Comparison of ENCODE assay signal across 10 cellular contexts in genomic region chr19:5692785-5693194, GRCh38. TPM values are rescaled to one million over a fixed set of nuclear protein-coding genes. Genes with fewer than 3 reads are reported as not detected.
DNase-seq lines count a peak whose midpoint lies in the region; ATAC-seq and TF ChIP-seq lines count a peak whose summit lies in the region.
"Had no signal": no experiment of that assay in that cellular context is flagged by ENCODE, and none has a peak within 500 bp of the region (broad histone marks: within the 10 kb centered on the region; RNA-seq: fewer than 3 reads in every experiment).

No MANE protein-coding gene starts in this region.

- H3K27ac Mint-ChIP-seq in CD8-positive, alpha-beta T cell = peak overlapping the region; percentile 37

- H3K36me3 Mint-ChIP-seq in CD8-positive, alpha-beta T cell = peaks cover 59% of the 10 kb centered on the region

- no peak for TF ChIP-seq POLR2A in HCT116 (IDR thresholded peaks at IDR 0.05; ENCODE audit: borderline replicate concordance, extremely low read depth, insufficient read depth, insufficient read length)

- H3K27me3 Mint-ChIP-seq in CD8-positive, alpha-beta T cell (ENCODE audit: low read depth) = no peaks in the 10 kb centered on the region

- H3K27ac ChIP-seq in CD8-positive, alpha-beta T cell (ENCODE audit: low read depth, low read length) = no peak overlapping the region
- H3K27ac ChIP-seq in HCT116 (ENCODE audit: low read depth, low read length) = peak overlapping the region; percentile 93

- peaks cover 39% of the 10 kb centered on the region for H3K4me1 Mint-ChIP-seq in CD8-positive, alpha-beta T cell (ENCODE audit: low read depth)

- RAD21 ChIA-PET in HCT116 (lab: Charles Lee; ENCODE audit: low non-redundant PET in 1 of 2, low total read pairs in 2 of 2, uncharacterized antibody in 2 of 2, unreplicated experiment in 2 of 2) = no interaction called here

- no peak for TF ChIP-seq RAD21 in HCT116 (IDR thresholded peaks at IDR 0.05; ENCODE audit: low read depth)

- H3K4me3 Mint-ChIP-seq in CD8-positive, alpha-beta T cell = no peak overlapping the region

- peaks cover 17% of the 10 kb centered on the region; the same call in 1 of the 2 replicates for H4K20me1 ChIP-seq in HCT116 (ENCODE audit: insufficient read depth)

- H3K9me2 ChIP-seq in HCT116 (ENCODE audit: insufficient read depth) = no peaks in the 10 kb centered on the region

- CTCF ChIA-PET in CD8-positive, alpha-beta T cell (lab: Charles Lee) = no interaction called here
- CTCF ChIA-PET in HCT116 (lab: Charles Lee) = no interaction called here

- DNase-seq in CD8-positive, alpha-beta T cell = no peak
- DNase-seq in HCT116 (ENCODE audit: low read depth, low spot score) (no peak), myocyte (ENCODE audit: low read depth) (peak; percentile 37), pons (ENCODE audit: low spot score) (no peak), SK-N-DZ (ENCODE audit: low spot score) (no peak), epidermal melanocyte (ENCODE audit: insufficient read length, low spot score) (no peak)
- DNase-seq in activated T-cell treated with anti-CD3 and anti-CD28 coated beads, Interleukin-2, amount 50 U/mL, for 48 hours = peak; percentile 58 to 59
- DNase-seq: NCI-H446 treated with DMSO at 0.1 percent for 48 hours had no signal

- H3K4me3 ChIP-seq in CD8-positive, alpha-beta T cell (ENCODE audit: low read depth, low read length) = no peak overlapping the region
- H3K4me3 ChIP-seq in HCT116 (replicated peaks in 1 of 2; ENCODE audit: low read depth in 1 of 2, low read length in 2 of 2) = no peak overlapping the region
- H3K4me3 ChIP-seq: prostate gland had no signal

- ATAC-seq in CD8-positive, alpha-beta T cell = no peak
- no peak; the same call in 1 of the 2 replicates for ATAC-seq in HCT116
- ATAC-seq in GM21360 (IDR thresholded peaks at IDR 0.05; ENCODE audit: unreplicated experiment) = no peak

- peaks cover 12% of the 10 kb centered on the region for H3K4me1 ChIP-seq in CD8-positive, alpha-beta T cell (ENCODE audit: insufficient read depth, low read length)
- peaks cover 4 to 29% of the 10 kb centered on the region in 2 experiments; a peak in 3 of 4 replicates for H3K4me1 ChIP-seq in HCT116 (ENCODE audit: control insufficient read depth in 1 of 2, insufficient read depth in 2 of 2, low read length in 2 of 2)

- peaks cover 20% of the 10 kb centered on the region for H3K36me3 ChIP-seq in CD8-positive, alpha-beta T cell (ENCODE audit: insufficient read depth, low read length)
- H3K36me3 ChIP-seq in HCT116 (ENCODE audit: control insufficient read depth in 1 of 2, insufficient read depth in 2 of 2, low read length in 2 of 2) = peaks cover 13 to 58% of the 10 kb centered on the region in 2 experiments; a peak in 3 of 4 replicates

- peaks cover 57% of the 10 kb centered on the region for H3K79me2 ChIP-seq in HCT116 (ENCODE audit: insufficient read depth, low read length)

- TF ChIP-seq CTCF in CD8-positive, alpha-beta T cell (IDR thresholded peaks at IDR 0.05) = no peak
- TF ChIP-seq CTCF in HCT116 (IDR thresholded peaks at IDR 0.05 in 2 of 3, conservative IDR thresholded peaks at IDR 0.05 in 1 of 3; ENCODE audit: borderline replicate concordance in 1 of 3, insufficient read depth in 1 of 3, low read depth in 2 of 3, low read length in 2 of 3) = no peak

- no peaks in the 10 kb centered on the region for H3K9me3 Mint-ChIP-seq in CD8-positive, alpha-beta T cell

- peak overlapping the region; percentile 100; the same call in 1 of the 2 replicates for H3K9ac ChIP-seq in HCT116 (ENCODE audit: low read length)

- POLR2A ChIA-PET in CD8-positive, alpha-beta T cell (lab: Charles Lee) = no interaction called here
- POLR2A ChIA-PET in HCT116 (lab: Charles Lee) = no interaction called here

- H2AFZ ChIP-seq in HCT116 (ENCODE audit: low read depth, low read length, poor library complexity, severe bottlenecking) = no peak overlapping the region

- no TSS peak for BruUV-seq in HCT116 (replicated peaks; lab: Mats Ljungman, UMichigan)

- intact Hi-C loops in CD8-positive, alpha-beta T cell (cut with DNase I, micrococcal nuclease) = loop anchor here in 1 of 2 experiments (5.0 kb wide), 1 partner anchor 285 kb away; the partner anchor contains the start of gene RANBP3
- intact Hi-C loops in HCT116 (cut with micrococcal nuclease) = no loop called here

- H3K9me3 ChIP-seq in CD8-positive, alpha-beta T cell (ENCODE audit: low read length) = no peaks in the 10 kb centered on the region
- H3K9me3 ChIP-seq in HCT116 (ENCODE audit: control insufficient read depth in 1 of 2, insufficient read depth in 1 of 2, low read depth in 1 of 2, low read length in 2 of 2) = no peaks in the 10 kb centered on the region
- H3K9me3 ChIP-seq: prostate gland had no signal

- peak overlapping the region; percentile 92 for H3K4me2 ChIP-seq in HCT116 (ENCODE audit: low read length)

- H3K27me3 ChIP-seq in CD8-positive, alpha-beta T cell (ENCODE audit: insufficient read depth, low read length) = no peaks in the 10 kb centered on the region
- H3K27me3 ChIP-seq in HCT116 (ENCODE audit: insufficient read depth, low read length) = no peaks in the 10 kb centered on the region

TF ChIP-seq in HCT116, 20 proteins besides CTCF, POLR2A, EP300 and RAD21 (continues in another document):
- TF ChIP-seq SP1 (IDR thresholded peaks at IDR 0.05; ENCODE audit: low read depth) = no peak
- TF ChIP-seq POLR2AphosphoS5 (IDR thresholded peaks at IDR 0.05; ENCODE audit: low read depth, low read length) = no peak; the same call in 1 of the 2 replicates
- TF ChIP-seq ELF1 (IDR thresholded peaks at IDR 0.05; ENCODE audit: borderline replicate concordance, low read depth) = no peak
- no peak for TF ChIP-seq REST (IDR thresholded peaks at IDR 0.05; ENCODE audit: low read depth)
- TF ChIP-seq SIN3A (IDR thresholded peaks at IDR 0.05; ENCODE audit: low read depth) = no peak
- no peak for TF ChIP-seq MAX (IDR thresholded peaks at IDR 0.05)
- no peak for TF ChIP-seq SRF (IDR thresholded peaks at IDR 0.05; ENCODE audit: low read depth)
- TF ChIP-seq EZH2 (IDR thresholded peaks at IDR 0.05) = no peak
- no peak for TF ChIP-seq CEBPB (IDR thresholded peaks at IDR 0.05; ENCODE audit: low read depth)
- TF ChIP-seq CBX3 (IDR thresholded peaks at IDR 0.05; ENCODE audit: low read depth) = no peak
- no peak for TF ChIP-seq ZFX (IDR thresholded peaks at IDR 0.05)

RNA-seq across cellular contexts. Expression of gene RPL36, which starts 2.7 kb away (rescaled TPM):
- total RNA-seq in CD8-positive, alpha-beta T cell = 1,000 to 10,000 TPM; 1,425 to 1,465 TPM
- 1,504 TPM for total RNA-seq in HCT116 (2021; ENCODE audit: unreplicated experiment)
- polyA plus RNA-seq in HCT116 (2012) = 2,841 and 3,000 TPM in 2 replicates
- total RNA-seq in myocyte = 605 and 876 TPM in 2 replicates
- 826 TPM for polyA plus RNA-seq in myocyte (2012)
- 1,227 and 2,229 TPM in 2 replicates for polyA plus RNA-seq in SK-N-DZ (2014; cell fraction: cytosol; rRNA removed)
- polyA plus RNA-seq in SK-N-DZ (2014; cell fraction: nucleus; rRNA removed) = 675 and 1,214 TPM in 2 replicates

RNA-seq across cellular contexts. Expression of gene HSD11B1L, which starts 12.0 kb away (rescaled TPM):
- 1 to 10 TPM; 3.1 to 4.1 TPM for total RNA-seq in CD8-positive, alpha-beta T cell
- total RNA-seq in HCT116 (2021; ENCODE audit: unreplicated experiment) (6.0 TPM), myocyte (39.9 and 48.1 TPM in 2 replicates)
- polyA plus RNA-seq in HCT116 (2012) = 6.4 and 6.9 TPM in 2 replicates
- polyA plus RNA-seq in myocyte (2012) = 28.3 TPM
- 45.0 and 46.0 TPM in 2 replicates for polyA plus RNA-seq in SK-N-DZ (2014; cell fraction: cytosol; rRNA removed)
- polyA plus RNA-seq in SK-N-DZ (2014; cell fraction: nucleus; rRNA removed) = 56.8 and 68.8 TPM in 2 replicates

RNA-seq across cellular contexts. Expression of gene MICOS13, which starts 12.5 kb away (rescaled TPM):
- total RNA-seq in CD8-positive, alpha-beta T cell = 10 to 100 TPM; 19.6 to 24.8 TPM
- total RNA-seq in HCT116 (2021; ENCODE audit: unreplicated experiment) (61.6 TPM), myocyte (90.2 and 123 TPM in 2 replicates)
- polyA plus RNA-seq in HCT116 (2012) = 55.0 and 73.1 TPM in 2 replicates
- 137 TPM for polyA plus RNA-seq in myocyte (2012)
- polyA plus RNA-seq in SK-N-DZ (2014; cell fraction: cytosol; rRNA removed) = 29.8 and 31.0 TPM in 2 replicates
- 26.0 and 26.7 TPM in 2 replicates for polyA plus RNA-seq in SK-N-DZ (2014; cell fraction: nucleus; rRNA removed)

RNA-seq across cellular contexts. Expression of gene LONP1, which starts 27.2 kb away (rescaled TPM):
- total RNA-seq in CD8-positive, alpha-beta T cell = 100 to 1,000 TPM in 1 of 2 experiments, 10 to 100 TPM in 1; 90.6 to 109 TPM
- total RNA-seq in HCT116 (2021; ENCODE audit: unreplicated experiment) = 180 TPM
- polyA plus RNA-seq in HCT116 (2012) = 207 and 285 TPM in 2 replicates
- 70.9 and 100 TPM in 2 replicates for total RNA-seq in myocyte
- 127 TPM for polyA plus RNA-seq in myocyte (2012)
- 59.6 and 71.5 TPM in 2 replicates for polyA plus RNA-seq in SK-N-DZ (2014; cell fraction: cytosol; rRNA removed)
- 130 and 133 TPM in 2 replicates for polyA plus RNA-seq in SK-N-DZ (2014; cell fraction: nucleus; rRNA removed)

RNA-seq across cellular contexts. Expression of gene CATSPERD, which starts 27.6 kb away (rescaled TPM):
- total RNA-seq in CD8-positive, alpha-beta T cell = not detected
- total RNA-seq in HCT116 (2021; ENCODE audit: unreplicated experiment) = not detected
- polyA plus RNA-seq in HCT116 (2012) = not detected in 2 replicates
- not detected in 2 replicates for total RNA-seq in myocyte
- polyA plus RNA-seq in myocyte (2012) = not detected
- not detected in 2 replicates for polyA plus RNA-seq in SK-N-DZ (2014; cell fraction: cytosol; rRNA removed)
- not detected in 2 replicates for polyA plus RNA-seq in SK-N-DZ (2014; cell fraction: nucleus; rRNA removed)

Comparison
In these comparisons a context has a peak if more than half of its experiments do, and no peak if none do; other contexts are left out.
1. DNase-seq: peak in activated T-cell treated with anti-CD3 and anti-CD28 coated beads, Interleukin-2, amount 50 U/mL, for 48 hours (2 of 2) and myocyte (single experiment); none in CD8-positive, alpha-beta T cell (0 of 7), HCT116 (single experiment), pons (single experiment), SK-N-DZ (single experiment) and epidermal melanocyte (single experiment).